Comparison of ENCODE assay signal across 16 cellular contexts in genomic region chr11:36372101-36372767, GRCh38.
DNase-seq lines count a peak whose midpoint lies in the region; ATAC-seq and TF ChIP-seq lines count a peak whose summit lies in the region.
"Had no signal": no experiment of that assay in that cellular context is flagged by ENCODE, and none has a peak within 500 bp of the region (broad histone marks: within the 10 kb centered on the region; RNA-seq: fewer than 3 reads in every experiment).

No MANE protein-coding gene starts in this region.

- no peaks in the 10 kb centered on the region for H3K27me3 ChIP-seq in colonic mucosa
- H3K27me3 ChIP-seq: foreskin keratinocyte had no signal

- H3K27ac Mint-ChIP-seq in activated CD4-positive, alpha-beta T cell treated with anti-CD3 and anti-CD28 coated beads for 36 hours = no peak overlapping the region
- H3K27ac Mint-ChIP-seq: nephron had no signal

- H3K4me3 ChIP-seq in colonic mucosa = no peak overlapping the region

- no peaks in the 10 kb centered on the region for H3K36me3 Mint-ChIP-seq in activated CD4-positive, alpha-beta T cell treated with anti-CD3 and anti-CD28 coated beads for 36 hours (ENCODE audit: low read depth)

- H3K9me3 ChIP-seq in colonic mucosa = no peaks in the 10 kb centered on the region

- H3K27ac ChIP-seq in colonic mucosa = peak overlapping the region; percentile 92
- H3K27ac ChIP-seq: foreskin keratinocyte had no signal

- peaks cover 12% of the 10 kb centered on the region for H3K4me1 ChIP-seq in colonic mucosa
- H3K4me1 ChIP-seq: foreskin keratinocyte had no signal

- H3K36me3 ChIP-seq in colonic mucosa = no peaks in the 10 kb centered on the region

- POLR2A ChIA-PET in activated CD4-positive, alpha-beta T cell treated with anti-CD3 and anti-CD28 coated beads for 36 hours (lab: Charles Lee) = no interaction called here

- TF ChIP-seq CTCF in colonic mucosa (IDR thresholded peaks at IDR 0.05) = no peak

- CTCF ChIA-PET in activated CD4-positive, alpha-beta T cell treated with anti-CD3 and anti-CD28 coated beads for 36 hours (lab: Charles Lee) = interaction anchor here (0.6 to 1.7 kb wide), 3 partner anchors 9 to 994 kb away, joined by 3 to 4 read pairs (median 4); no protein-coding TSS in a partner anchor

- peak overlapping the region in 1 of 2 donors; percentile 65 for H3K9ac ChIP-seq in colonic mucosa (ENCODE audit: low read depth in 2 of 2, low read length in 2 of 2)

- H3K4me3 Mint-ChIP-seq in activated CD4-positive, alpha-beta T cell treated with anti-CD3 and anti-CD28 coated beads for 36 hours = no peak overlapping the region
- H3K4me3 Mint-ChIP-seq: central memory CD8-positive, alpha-beta T cell; nephron had no signal

- H3K4me1 Mint-ChIP-seq in activated CD4-positive, alpha-beta T cell treated with anti-CD3 and anti-CD28 coated beads for 36 hours = peaks cover 13% of the 10 kb centered on the region

- no peaks in the 10 kb centered on the region for H3K9me3 Mint-ChIP-seq in activated CD4-positive, alpha-beta T cell treated with anti-CD3 and anti-CD28 coated beads for 36 hours (ENCODE audit: low read depth)
- H3K9me3 Mint-ChIP-seq: central memory CD8-positive, alpha-beta T cell; nephron had no signal

- intact Hi-C loops in colonic mucosa (cut with DNase I) (no loop called here), sciatic nerve (cut with DNase I) (no loop called here)
- intact Hi-C loops in activated CD4-positive, alpha-beta T cell treated with anti-CD3 and anti-CD28 coated beads for 36 hours (cut with DNase I, micrococcal nuclease) = no loop called here

- no peak for TF ChIP-seq POLR2A in GM18505 (IDR thresholded peaks at IDR 0.05; ENCODE audit: borderline replicate concordance, extremely low read depth, insufficient read depth, insufficient read length)

- peak; percentile 66 for DNase-seq in GM04503 (ENCODE audit: low read depth)
- DNase-seq in NCI-H226 = peak; percentile 82
- DNase-seq in colonic mucosa = no peak
- no peak for DNase-seq in sciatic nerve (ENCODE audit: low spot score)
- DNase-seq in KG1 (lab: John Stamatoyannopoulos, UW) = no peak
- DNase-seq in activated CD4-positive, alpha-beta T cell treated with anti-CD3 and anti-CD28 coated beads for 36 hours = no peak
- DNase-seq: activated CD4-positive, alpha-beta T cell treated with anti-CD3 and anti-CD28 coated beads for 48 hours; activated effector memory CD4-positive, alpha-beta T cell treated with Interleukin-2 at 50 U/mL for 16 hours; foreskin keratinocyte; NCI-H187; NK-92 treated with Interleukin-12 subunit alpha and Interleukin-12 subunit beta, amount 100 ng/mL, for 24 hours; SW 1271 had no signal

- H3K27me3 Mint-ChIP-seq in activated CD4-positive, alpha-beta T cell treated with anti-CD3 and anti-CD28 coated beads for 36 hours = peaks cover 23% of the 10 kb centered on the region
- H3K27me3 Mint-ChIP-seq: central memory CD8-positive, alpha-beta T cell had no signal

- ATAC-seq in sciatic nerve = peak; percentile 48
- no peak for ATAC-seq in activated CD4-positive, alpha-beta T cell treated with anti-CD3 and anti-CD28 coated beads for 36 hours
- no peak for ATAC-seq in GM21360 (IDR thresholded peaks at IDR 0.05; ENCODE audit: unreplicated experiment)
- ATAC-seq in GM18505 (IDR thresholded peaks at IDR 0.05; ENCODE audit: unreplicated experiment) = no peak
- ATAC-seq: foreskin keratinocyte had no signal

Comparison
In these comparisons a context has a peak if more than half of its experiments do, and no peak if none do; other contexts are left out.
1. DNase-seq: peak in GM04503 (single experiment) and NCI-H226 (single experiment); none in colonic mucosa (single experiment), sciatic nerve (single experiment), KG1 (single experiment) and activated CD4-positive, alpha-beta T cell treated with anti-CD3 and anti-CD28 coated beads for 36 hours (single experiment).